ENCODE assay signal across 8 cellular contexts in the genomic region with DNA sequence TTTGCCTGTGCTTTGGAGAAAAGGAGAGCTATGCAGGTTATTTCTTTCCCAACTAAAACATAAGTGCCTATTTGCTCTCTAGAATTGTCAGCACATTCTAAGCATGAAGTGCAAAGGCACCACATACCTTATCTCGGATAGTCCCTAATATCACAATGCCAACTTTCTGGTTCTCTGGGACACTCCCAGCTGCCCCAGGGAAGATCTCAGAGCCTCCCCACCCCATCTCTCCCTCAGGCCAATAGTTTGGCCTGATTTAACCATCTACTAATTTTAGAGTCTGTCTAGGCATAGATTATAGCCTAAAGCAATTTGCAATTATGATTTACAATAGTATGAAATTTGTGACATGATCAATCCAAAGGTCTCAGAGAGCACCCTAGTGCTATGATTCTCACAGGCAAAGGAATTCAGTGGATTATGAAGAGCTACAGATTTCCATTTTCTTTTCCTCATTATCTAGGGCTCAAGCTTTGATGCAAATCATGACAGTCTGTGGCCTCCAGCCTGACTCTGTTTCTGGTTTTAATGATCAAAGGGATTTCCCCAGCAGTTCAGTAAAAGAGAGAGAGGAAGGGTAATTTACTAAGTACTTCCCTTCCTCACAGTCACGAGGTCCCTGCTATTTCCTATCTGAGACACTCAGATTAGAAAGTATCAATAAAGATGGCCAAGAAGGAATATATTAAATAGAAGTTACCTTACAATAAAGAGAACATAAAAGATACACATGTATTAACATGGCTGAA. TPM values are rescaled to one million over a fixed set of nuclear protein-coding genes. Genes with fewer than 3 reads are reported as not detected.
A peak's percentile ranks its signal among the peaks of the same experiment; 100 is the strongest.
DNase-seq lines count a peak whose midpoint lies in the region; ATAC-seq and TF ChIP-seq lines count a peak whose summit lies in the region.

No MANE protein-coding gene starts in this region.

- peak; percentile 66 for ATAC-seq in HG02938 (IDR thresholded peaks at IDR 0.05; ENCODE audit: unreplicated experiment)
- ATAC-seq in T-cell (replicated peaks in 1 of 4) = peak; percentile 52 to 74 (median 60)
- peak; percentile 89 for ATAC-seq in stimulated activated naive CD8-positive, alpha-beta T cell treated with anti-CD3 and anti-CD28 coated beads, Interleukin-15, amount 100 ng/mL, for 72 hours

- no peak for TF ChIP-seq CTCF in coronary artery (IDR thresholded peaks at IDR 0.05)

- no peak overlapping the region for H3K4me3 Mint-ChIP-seq in activated naive CD4-positive, alpha-beta T cell treated with anti-CD3 and anti-CD28 coated beads, Interleukin-2, amount 10 ng/mL, durations not matched to agents 7 days and 5 days
- H3K4me3 Mint-ChIP-seq in T-cell = peak overlapping the region in 1 of 3 donors; percentile 22
- H3K4me3 Mint-ChIP-seq in stimulated activated naive CD8-positive, alpha-beta T cell treated with anti-CD3 and anti-CD28 coated beads, Interleukin-15, amount 100 ng/mL, for 72 hours = peak overlapping the region; percentile 22 to 53

- H3K4me1 Mint-ChIP-seq in activated naive CD4-positive, alpha-beta T cell treated with anti-CD3 and anti-CD28 coated beads, Interleukin-2, amount 10 ng/mL, durations not matched to agents 7 days and 5 days = peaks cover 72% of the 10 kb centered on the region
- peaks cover 41 to 58% (median 50%) of the 10 kb centered on the region in 3 donors for H3K4me1 Mint-ChIP-seq in T-cell
- H3K4me1 Mint-ChIP-seq in stimulated activated naive CD8-positive, alpha-beta T cell treated with anti-CD3 and anti-CD28 coated beads, Interleukin-15, amount 100 ng/mL, for 72 hours = peaks cover 73% of the 10 kb centered on the region

- H3K27ac Mint-ChIP-seq in activated naive CD4-positive, alpha-beta T cell treated with anti-CD3 and anti-CD28 coated beads, Interleukin-2, amount 10 ng/mL, durations not matched to agents 7 days and 5 days = peak overlapping the region; percentile 7
- H3K27ac Mint-ChIP-seq in T-cell = peak overlapping the region in 1 of 2 donors; percentile 4
- peak overlapping the region; percentile 9 to 13 for H3K27ac Mint-ChIP-seq in stimulated activated naive CD8-positive, alpha-beta T cell treated with anti-CD3 and anti-CD28 coated beads, Interleukin-15, amount 100 ng/mL, for 72 hours

- no peaks in the 10 kb centered on the region for H3K9me3 Mint-ChIP-seq in activated naive CD4-positive, alpha-beta T cell treated with anti-CD3 and anti-CD28 coated beads, Interleukin-2, amount 10 ng/mL, durations not matched to agents 7 days and 5 days
- H3K9me3 Mint-ChIP-seq in T-cell = no peaks in the 10 kb centered on the region
- peaks cover 0 to 6% of the 10 kb centered on the region in 2 donors for H3K9me3 Mint-ChIP-seq in stimulated activated naive CD8-positive, alpha-beta T cell treated with anti-CD3 and anti-CD28 coated beads, Interleukin-15, amount 100 ng/mL, for 72 hours

- CTCF ChIA-PET in activated naive CD4-positive, alpha-beta T cell treated with anti-CD3 and anti-CD28 coated beads, Interleukin-2, amount 10 ng/mL, durations not matched to agents 7 days and 5 days (lab: Charles Lee) = interaction anchor here (0.9 to 3.4 kb wide), 4 partner anchors 19 to 34 kb away, joined by 3 to 13 read pairs (median 3); partner anchors contain the start of gene IL6
- CTCF ChIA-PET in T-cell (lab: Charles Lee) = interaction anchor here (0.6 to 0.8 kb wide), 4 partner anchors 78 to 411 kb away, joined by 3 to 10 read pairs (median 4); no protein-coding TSS in a partner anchor

- peaks cover 18% of the 10 kb centered on the region for H3K27me3 Mint-ChIP-seq in activated naive CD4-positive, alpha-beta T cell treated with anti-CD3 and anti-CD28 coated beads, Interleukin-2, amount 10 ng/mL, durations not matched to agents 7 days and 5 days
- peaks cover 0 to 4% of the 10 kb centered on the region in 2 donors for H3K27me3 Mint-ChIP-seq in T-cell
- H3K27me3 Mint-ChIP-seq in stimulated activated naive CD8-positive, alpha-beta T cell treated with anti-CD3 and anti-CD28 coated beads, Interleukin-15, amount 100 ng/mL, for 72 hours = peaks cover 6% of the 10 kb centered on the region

- peak; percentile 38 for DNase-seq in activated naive CD4-positive, alpha-beta T cell treated with anti-CD3 and anti-CD28 coated beads, Interleukin-2, amount 10 ng/mL, durations not matched to agents 7 days and 5 days
- no peak for DNase-seq in activated naive CD4-positive, alpha-beta T cell (lab: John Stamatoyannopoulos, UW)
- peak in 3 of 34 experiments; percentile 2 to 12 (median 7) for DNase-seq in T-cell
- DNase-seq in stimulated activated naive CD8-positive, alpha-beta T cell treated with anti-CD3 and anti-CD28 coated beads, Interleukin-15, amount 100 ng/mL, for 72 hours = no peak
- no peak for DNase-seq in coronary artery (ENCODE audit: low spot score)
- DNase-seq in NCI-H524 treated with DMSO at 0.1 percent for 48 hours (lab: John Stamatoyannopoulos, UW) = no peak
- no peak for DNase-seq in SW 1271 (lab: John Stamatoyannopoulos, UW)

- POLR2A ChIA-PET in T-cell (lab: Charles Lee) = interaction anchor here (0.6 to 0.8 kb wide), 3 partner anchors 21 to 286 kb away, joined by 3 to 7 read pairs (median 6); no protein-coding TSS in a partner anchor

- H3K36me3 Mint-ChIP-seq in activated naive CD4-positive, alpha-beta T cell treated with anti-CD3 and anti-CD28 coated beads, Interleukin-2, amount 10 ng/mL, durations not matched to agents 7 days and 5 days = peaks cover 26% of the 10 kb centered on the region
- H3K36me3 Mint-ChIP-seq in T-cell = no peaks in the 10 kb centered on the region

- no peak overlapping the region for H3K4me3 ChIP-seq in coronary artery

- no peak overlapping the region for H3K27ac ChIP-seq in coronary artery

RNA-seq across cellular contexts. Expression of gene IL6, which starts 28.9 kb away (rescaled TPM):
- total RNA-seq in T-cell = 1 to 10 TPM in 1 of 5 donors, under 1 TPM in 1, not detected in 3; 0.68 to 1.2 TPM
